In genomic region chr10:71623098-71623985, GRCh38 we compare ENCODE assay signal across 8 cellular contexts.
A peak's percentile ranks its signal among the peaks of the same experiment; 100 is the strongest.
DNase-seq lines count a peak whose midpoint lies in the region; ATAC-seq and TF ChIP-seq lines count a peak whose summit lies in the region.

No MANE protein-coding gene starts in this region.

- peaks cover 32% of the 10 kb centered on the region for H3K27me3 ChIP-seq in DND-41 (ENCODE audit: insufficient read depth, low read length, poor library complexity)
- no peaks in the 10 kb centered on the region for H3K27me3 ChIP-seq in MG63
- H3K27me3 ChIP-seq in naive thymus-derived CD4-positive, alpha-beta T cell (ENCODE audit: control insufficient read depth in 2 of 2, insufficient read depth in 2 of 2, low read length in 2 of 2), result no peaks in the 10 kb centered on the region

- no peak overlapping the region for H2AFZ ChIP-seq in DND-41 (ENCODE audit: low read depth, low read length)

- H3K9me3 ChIP-seq in DND-41 (ENCODE audit: insufficient read depth, low read length, severe bottlenecking) (no peaks in the 10 kb centered on the region), MG63 (no peaks in the 10 kb centered on the region)
- no peaks in the 10 kb centered on the region for H3K9me3 ChIP-seq in naive thymus-derived CD4-positive, alpha-beta T cell (ENCODE audit: control insufficient read depth in 2 of 3, low read length in 3 of 3)

- H4K20me1 ChIP-seq in DND-41 (ENCODE audit: insufficient read depth, low read length), result no peaks in the 10 kb centered on the region; the same call in 1 of the 2 replicates

- CTCF ChIA-PET in naive thymus-derived CD4-positive, alpha-beta T cell (lab: Charles Lee), result interaction anchor here (0.7 to 1.4 kb wide), 2 partner anchors 16 to 188 kb away, joined by 3 to 4 read pairs; no protein-coding TSS in a partner anchor

- H3K4me1 Mint-ChIP-seq in naive thymus-derived CD4-positive, alpha-beta T cell, result peaks cover 0 to 6% (median 4%) of the 10 kb centered on the region in 7 donors

- no peak overlapping the region for H3K9ac ChIP-seq in DND-41 (ENCODE audit: low read depth, low read length)

- H3K4me3 ChIP-seq in DND-41 (ENCODE audit: low read depth in 1 of 2, low read length in 2 of 2) (no peak overlapping the region), MG63 (no peak overlapping the region)
- no peak overlapping the region for H3K4me3 ChIP-seq in naive thymus-derived CD4-positive, alpha-beta T cell (ENCODE audit: low read length)

- no peaks in the 10 kb centered on the region for H3K36me3 ChIP-seq in DND-41 (ENCODE audit: insufficient read depth, low read length)
- H3K36me3 ChIP-seq in MG63, result no peaks in the 10 kb centered on the region
- H3K36me3 ChIP-seq in naive thymus-derived CD4-positive, alpha-beta T cell (ENCODE audit: control insufficient read depth in 2 of 3, insufficient read depth in 3 of 3, low read length in 3 of 3), result no peaks in the 10 kb centered on the region

- no peaks in the 10 kb centered on the region for H3K9me3 Mint-ChIP-seq in naive thymus-derived CD4-positive, alpha-beta T cell

- intact Hi-C loops in naive thymus-derived CD4-positive, alpha-beta T cell (cut with micrococcal nuclease), result no loop called here

- ATAC-seq in DND-41 (ENCODE audit: insufficient read depth, low read depth) (peak; percentile 66), esophagus mucosa (no peak), GM21367 (IDR thresholded peaks at IDR 0.05; ENCODE audit: unreplicated experiment) (no peak), HG03097 (IDR thresholded peaks at IDR 0.05; ENCODE audit: low FRiP score, unreplicated experiment) (no peak)
- peak; percentile 45 for ATAC-seq in naive thymus-derived CD4-positive, alpha-beta T cell

- H3K79me2 ChIP-seq in DND-41 (ENCODE audit: insufficient read depth, low read length), result no peaks in the 10 kb centered on the region

- POLR2A ChIA-PET in naive thymus-derived CD4-positive, alpha-beta T cell (lab: Charles Lee), result interaction anchor here (0.7 kb wide), 1 partner anchor 15 kb away, joined by 3 read pairs; no protein-coding TSS in a partner anchor

- no peaks in the 10 kb centered on the region for H3K4me1 ChIP-seq in DND-41 (ENCODE audit: insufficient read depth, low read length)
- no peaks in the 10 kb centered on the region for H3K4me1 ChIP-seq in naive thymus-derived CD4-positive, alpha-beta T cell (ENCODE audit: control insufficient read depth in 2 of 2, insufficient read depth in 2 of 2, low read length in 2 of 2)

- H3K4me2 ChIP-seq in DND-41 (ENCODE audit: insufficient read depth, low read length), result no peak overlapping the region

- H3K27ac ChIP-seq in DND-41 (ENCODE audit: low read length), result no peak overlapping the region
- peak overlapping the region; percentile 62 for H3K27ac ChIP-seq in cingulate gyrus (ENCODE audit: low read depth, low read length)
- no peak overlapping the region for H3K27ac ChIP-seq in naive thymus-derived CD4-positive, alpha-beta T cell (ENCODE audit: low read depth, low read length)

- no peaks in the 10 kb centered on the region for H3K36me3 Mint-ChIP-seq in naive thymus-derived CD4-positive, alpha-beta T cell

- H3K27ac Mint-ChIP-seq in naive thymus-derived CD4-positive, alpha-beta T cell, result peak overlapping the region in 2 of 9 donors; percentile 1 to 70

- peaks cover 0 to 5% (median 0%) of the 10 kb centered on the region in 5 donors for H3K27me3 Mint-ChIP-seq in naive thymus-derived CD4-positive, alpha-beta T cell

- H3K4me3 Mint-ChIP-seq in naive thymus-derived CD4-positive, alpha-beta T cell, result no peak overlapping the region

- peak; percentile 24 for TF ChIP-seq CTCF in DND-41 (IDR thresholded peaks at IDR 0.05; ENCODE audit: borderline replicate concordance, extremely low read depth, low read length, poor library complexity, severe bottlenecking)

- DNase-seq in DND-41, result peak; percentile 24
- peak; percentile 19 for DNase-seq in MG63
- DNase-seq in naive thymus-derived CD4-positive, alpha-beta T cell, result peak in 2 of 9 donors; percentile 8 to 9
- no peak for DNase-seq in effector CD8-positive, alpha-beta T cell (lab: John Stamatoyannopoulos, UW)

Comparison
In these comparisons a context has a peak if more than half of its experiments do, and no peak if none do; other contexts are left out.
1. ATAC-seq: peak in DND-41 (single experiment) and naive thymus-derived CD4-positive, alpha-beta T cell (single experiment); none in esophagus mucosa (single experiment), GM21367 (single experiment) and HG03097 (single experiment).